In genomic region chr2:127596311-127597045, GRCh38 we compare ENCODE assay signal across 16 cellular contexts. TPM values are rescaled to one million over a fixed set of nuclear protein-coding genes. Genes with fewer than 3 reads are reported as not detected.
"Had no signal": no experiment of that assay in that cellular context is flagged by ENCODE, and none has a peak within 500 bp of the region (broad histone marks: within the 10 kb centered on the region; RNA-seq: fewer than 3 reads in every experiment).

No MANE protein-coding gene starts in this region.

- H3K4me3 Mint-ChIP-seq: activated CD4-positive, alpha-beta memory T cell treated with anti-CD3 and anti-CD28 coated beads for 36 hours; activated naive CD8-positive, alpha-beta T cell treated with anti-CD3 and anti-CD28 coated beads for 36 hours; activated T-helper 17 cell treated with anti-CD3 and anti-CD28 coated beads, Interleukin-2, amount 50 U/mL, for 72 hours; neural crest cell; stimulated activated memory B cell treated with anti-CD40 and anti-IgM and Interleukin-4, amounts not matched to agents 10 μg/mL and 1 μg/mL and 100 μg/mL, for 72 hours had no signal

- H3K27ac Mint-ChIP-seq: activated CD4-positive, alpha-beta memory T cell treated with anti-CD3 and anti-CD28 coated beads for 36 hours; activated naive CD8-positive, alpha-beta T cell treated with anti-CD3 and anti-CD28 coated beads for 36 hours; activated T-helper 17 cell treated with anti-CD3 and anti-CD28 coated beads, Interleukin-2, amount 50 U/mL, for 72 hours; stimulated activated memory B cell treated with anti-CD40 and anti-IgM and Interleukin-4, amounts not matched to agents 10 μg/mL and 1 μg/mL and 100 μg/mL, for 72 hours had no signal

- H3K27me3 ChIP-seq: heart right ventricle, left lung, pancreas had no signal

- ATAC-seq: activated T-helper 17 cell treated with anti-CD3 and anti-CD28 coated beads, Interleukin-2, amount 50 U/mL, for 72 hours; heart right ventricle; left lung; pancreas; stimulated activated memory B cell treated with anti-CD40 and anti-IgM and Interleukin-4, amounts not matched to agents 10 μg/mL and 1 μg/mL and 100 μg/mL, for 72 hours had no signal

- H3K36me3 Mint-ChIP-seq: activated CD4-positive, alpha-beta memory T cell treated with anti-CD3 and anti-CD28 coated beads for 36 hours; activated naive CD8-positive, alpha-beta T cell treated with anti-CD3 and anti-CD28 coated beads for 36 hours had no signal

- H3K4me3 ChIP-seq: heart right ventricle, left lung, pancreas, skin epidermis had no signal

- DNase-seq: activated CD4-positive, alpha-beta memory T cell treated with anti-CD3 and anti-CD28 coated beads for 36 hours; activated naive CD8-positive, alpha-beta T cell treated with anti-CD3 and anti-CD28 coated beads for 36 hours; effector CD4-positive, alpha-beta T cell; heart right ventricle; left lung; mesendoderm; substantia nigra; T-helper 9 cell had no signal

- H3K36me3 ChIP-seq: heart right ventricle, left lung, pancreas had no signal

- H3K4me1 ChIP-seq: left lung, pancreas had no signal

- H3K27me3 Mint-ChIP-seq: activated naive CD8-positive, alpha-beta T cell treated with anti-CD3 and anti-CD28 coated beads for 36 hours; activated T-helper 17 cell treated with anti-CD3 and anti-CD28 coated beads, Interleukin-2, amount 50 U/mL, for 72 hours; stimulated activated memory B cell treated with anti-CD40 and anti-IgM and Interleukin-4, amounts not matched to agents 10 μg/mL and 1 μg/mL and 100 μg/mL, for 72 hours had no signal

- H3K4me1 Mint-ChIP-seq: activated T-helper 17 cell treated with anti-CD3 and anti-CD28 coated beads, Interleukin-2, amount 50 U/mL, for 72 hours; neural crest cell had no signal

- H3K9me3 ChIP-seq: left lung, pancreas had no signal

- H3K9me3 Mint-ChIP-seq: activated CD4-positive, alpha-beta memory T cell treated with anti-CD3 and anti-CD28 coated beads for 36 hours; activated T-helper 17 cell treated with anti-CD3 and anti-CD28 coated beads, Interleukin-2, amount 50 U/mL, for 72 hours had no signal

- H3K27ac ChIP-seq: heart right ventricle, left lung, pancreas, skin epidermis, VCaP had no signal

RNA-seq across cellular contexts. Expression of gene GPR17, which starts 49.5 kb away (rescaled TPM):
- total RNA-seq: activated CD4-positive, alpha-beta memory T cell treated with anti-CD3 and anti-CD28 coated beads for 36 hours; activated naive CD8-positive, alpha-beta T cell treated with anti-CD3 and anti-CD28 coated beads for 36 hours; activated T-helper 17 cell treated with anti-CD3 and anti-CD28 coated beads, Interleukin-2, amount 50 U/mL, for 72 hours; pancreas; renal cortical epithelial cell; SK-MEL-5 had no signal
